1 cellular context compared by ENCODE assay signal in genomic region chr19:7969560-7969949, GRCh38.
TF ChIP-seq lines count a peak whose summit lies in the region.

No MANE protein-coding gene starts in this region.

TF ChIP-seq in HepG2, 621 proteins besides CTCF, POLR2A, EP300 and RAD21:
- TF ChIP-seq ZNF10 (CRISPR knock-in tag; IDR thresholded peaks at IDR 0.05; ENCODE audit: borderline replicate concordance, low read depth) (no peak), RBM22 (optimal IDR thresholded peaks at IDR 0.05; ENCODE audit: low read length) (peak; percentile 49)
